ENCODE assay signal across 15 cellular contexts in the genomic region with DNA sequence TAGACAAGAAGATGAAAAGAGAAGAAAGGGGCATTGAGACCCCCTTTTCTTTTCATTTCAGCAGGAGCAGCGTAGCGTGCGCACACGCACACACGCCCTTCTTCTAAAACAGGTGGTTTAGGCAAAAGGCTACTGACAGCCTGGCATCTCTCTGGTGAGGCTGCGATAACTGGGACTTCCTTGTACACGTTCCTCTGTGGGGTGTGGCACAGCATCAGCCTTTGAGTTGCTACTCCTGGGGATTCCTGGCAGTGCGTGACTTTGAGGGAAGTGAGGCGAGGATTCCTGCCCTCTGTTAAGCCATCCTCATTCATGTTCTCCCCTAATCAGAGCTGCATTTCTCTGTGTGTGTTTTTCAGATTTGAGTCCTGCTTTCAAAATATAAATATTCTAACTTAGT.
DNase-seq lines count a peak whose midpoint lies in the region; ATAC-seq, FAIRE-seq and TF ChIP-seq lines count a peak whose summit lies in the region.
"Had no signal": no experiment of that assay in that cellular context is flagged by ENCODE, and none has a peak within 500 bp of the region (broad histone marks: within the 10 kb centered on the region; RNA-seq: fewer than 3 reads in every experiment).

No MANE protein-coding gene starts in this region.

- no peak for TF ChIP-seq POLR2A in A549 (IDR thresholded peaks at IDR 0.05; ENCODE audit: low read length)

- H3K27ac ChIP-seq in A549: peak overlapping the region; percentile 70 to 82
- H3K27ac ChIP-seq: tibial artery had no signal

- H3K9me3 Mint-ChIP-seq in HFFc6: no peaks in the 10 kb centered on the region
- H3K9me3 Mint-ChIP-seq: T-cell had no signal

- in situ Hi-C loops in HAP-1 (cut with MboI; ENCODE audit: low sequenced_read_pairs): loop anchor here (25.0 kb wide), 2 partner anchors 980 to 1255 kb away; no protein-coding TSS in a partner anchor

- no peaks in the 10 kb centered on the region for H3K27me3 ChIP-seq in HAP-1 (ENCODE audit: low read depth)
- H3K27me3 ChIP-seq: spleen, tibial artery had no signal

- H3K4me3 ChIP-seq in A549 (no peak overlapping the region), cardiac fibroblast (replicated peaks in 1 of 2; ENCODE audit: low read depth in 2 of 2, low read length in 2 of 2) (no peak overlapping the region), mucosa of descending colon (no peak overlapping the region), HAP-1 (no peak overlapping the region)
- H3K4me3 ChIP-seq: spleen, tibial artery had no signal

- TF ChIP-seq CTCF in A549 (IDR thresholded peaks at IDR 0.05) (no peak), HFFc6 (IDR thresholded peaks at IDR 0.05) (no peak), cardiac fibroblast (IDR thresholded peaks at IDR 0.05; ENCODE audit: low read depth, low read length) (no peak), mucosa of descending colon (IDR thresholded peaks at IDR 0.05) (no peak)

- H3K9me3 ChIP-seq in A549 (no peaks in the 10 kb centered on the region), mucosa of descending colon (no peaks in the 10 kb centered on the region), HAP-1 (no peaks in the 10 kb centered on the region)
- H3K9me3 ChIP-seq: spleen, tibial artery had no signal

- peak; percentile 53 to 89 for DNase-seq in A549 (ENCODE audit: low read depth in 1 of 2, low spot score in 1 of 2)
- DNase-seq in HFFc6: peak; percentile 35
- peak; percentile 49 to 64 for DNase-seq in cardiac fibroblast (ENCODE audit: low read depth in 2 of 2)
- DNase-seq in mucosa of descending colon: peak in 2 of 3 donors; percentile 40 to 48
- DNase-seq in HAP-1 (ENCODE audit: low spot score in 2 of 2): no peak
- DNase-seq in NCI-H1436 (lab: John Stamatoyannopoulos, UW): no peak
- DNase-seq: activated CD4-positive, alpha-beta T cell treated with anti-CD3 and anti-CD28 coated beads for 36 hours; activated T-cell treated with anti-CD3 and anti-CD28 coated beads, Interleukin-2, amount 50 U/mL, for 48 hours; DMS153; Kasumi-1; spleen; T-cell; tibial artery had no signal

- no peaks in the 10 kb centered on the region for H3K36me3 Mint-ChIP-seq in HFFc6 (ENCODE audit: low read depth)
- H3K36me3 Mint-ChIP-seq: T-cell had no signal

- H3K4me2 ChIP-seq in A549: peak overlapping the region; percentile 54

- CTCF ChIA-PET in A549 (lab: Yijun Ruan, JAX): interaction anchor here (3.0 kb wide), 1 partner anchor 24 kb away, joined by 9 read pairs; no protein-coding TSS in a partner anchor

- H3K4me1 ChIP-seq in A549 (peaks cover 15% of the 10 kb centered on the region), mucosa of descending colon (ENCODE audit: low read depth) (no peaks in the 10 kb centered on the region), HAP-1 (no peaks in the 10 kb centered on the region)

- FAIRE-seq in A549 (lab: Jason Lieb, UNC): no peak

- POLR2A ChIA-PET in A549 (lab: Yijun Ruan, JAX): no interaction called here

- intact Hi-C loops in mucosa of descending colon (cut with DNase I, micrococcal nuclease): no loop called here

- TF ChIP-seq EP300 in A549 (IDR thresholded peaks at IDR 0.05): no peak

- no peaks in the 10 kb centered on the region for H3K36me3 ChIP-seq in mucosa of descending colon (ENCODE audit: low read depth)
- no peaks in the 10 kb centered on the region for H3K36me3 ChIP-seq in HAP-1 (replicated peaks)
- H3K36me3 ChIP-seq: spleen, tibial artery had no signal

- H3K27me3 Mint-ChIP-seq in HFFc6 (ENCODE audit: insufficient read depth): no peaks in the 10 kb centered on the region

- H3K4me1 Mint-ChIP-seq in HFFc6 (ENCODE audit: low read depth): peaks cover 17% of the 10 kb centered on the region
- H3K4me1 Mint-ChIP-seq: activated CD4-positive, alpha-beta T cell treated with anti-CD3 and anti-CD28 coated beads for 36 hours; T-cell had no signal

- 52% methylated on average over 9 of the region's 9 CpGs for WGBS in A549 (ENCODE audit: missing lambda C conversion rate)

- H3K27ac Mint-ChIP-seq in HFFc6: peak overlapping the region; percentile 88
- H3K27ac Mint-ChIP-seq: activated CD4-positive, alpha-beta T cell treated with anti-CD3 and anti-CD28 coated beads for 36 hours; T-cell had no signal

- TF ChIP-seq RAD21 in A549 (conservative IDR thresholded peaks at IDR 0.05 in 1 of 2, IDR thresholded peaks at IDR 0.05 in 1 of 2): no peak

- no peak overlapping the region for H3K4me3 Mint-ChIP-seq in HFFc6
- H3K4me3 Mint-ChIP-seq: activated CD4-positive, alpha-beta T cell treated with anti-CD3 and anti-CD28 coated beads for 36 hours; T-cell had no signal

- ATAC-seq in A549: peak; percentile 93 to 98
- ATAC-seq in mucosa of descending colon: peak; percentile 96
- no peak for ATAC-seq in HG03025 (IDR thresholded peaks at IDR 0.05; ENCODE audit: low FRiP score, unreplicated experiment)
- no peak for ATAC-seq in HG02852 (IDR thresholded peaks at IDR 0.05; ENCODE audit: unreplicated experiment)
- ATAC-seq: activated CD4-positive, alpha-beta T cell treated with anti-CD3 and anti-CD28 coated beads for 36 hours; T-cell had no signal

TF ChIP-seq in A549, 52 proteins besides CTCF, POLR2A, EP300 and RAD21:
- TF ChIP-seq EHMT2 (IDR thresholded peaks at IDR 0.05; ENCODE audit: low read depth) (no peak), EHF (CRISPR knock-in tag; IDR thresholded peaks at IDR 0.05) (0 out of 2 replicates have a peak, but pooled peaks have one; percentile 72)
- TF ChIP-seq, protein P1, sequence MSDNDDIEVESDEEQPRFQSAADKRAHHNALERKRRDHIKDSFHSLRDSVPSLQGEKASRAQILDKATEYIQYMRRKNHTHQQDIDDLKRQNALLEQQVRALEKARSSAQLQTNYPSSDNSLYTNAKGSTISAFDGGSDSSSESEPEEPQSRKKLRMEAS (IDR thresholded peaks at IDR 0.05): peak; percentile 50; the same call in 1 of the 2 replicates

Comparison
In these comparisons a context has a peak if more than half of its experiments do, and no peak if none do; other contexts are left out.
1. ATAC-seq: peak in A549 (2 of 2) and mucosa of descending colon (single experiment); none in HG03025 (single experiment) and HG02852 (single experiment).
2. DNase-seq: peak in A549 (2 of 2), HFFc6 (single experiment), cardiac fibroblast (2 of 2) and mucosa of descending colon (2 of 3); none in HAP-1 (0 of 2) and NCI-H1436 (single experiment).